ENCODE assay signal across 19 cellular contexts in genomic region chr2:160920061-160920460, GRCh38.
DNase-seq lines count a peak whose midpoint lies in the region; ATAC-seq, FAIRE-seq and TF ChIP-seq lines count a peak whose summit lies in the region.
"Had no signal": no experiment of that assay in that cellular context is flagged by ENCODE, and none has a peak within 500 bp of the region (broad histone marks: within the 10 kb centered on the region; RNA-seq: fewer than 3 reads in every experiment).

No MANE protein-coding gene starts in this region.

- no peak overlapping the region for H3K14ac ChIP-seq in H1 (ENCODE audit: insufficient read length)

- H4K5ac ChIP-seq in H1 (ENCODE audit: insufficient read length, low read depth, low read length): no peak overlapping the region

- TF ChIP-seq EP300 in H1 (IDR thresholded peaks at IDR 0.05; ENCODE audit: borderline replicate concordance in 1 of 2, low read depth in 2 of 2, low read length in 2 of 2) (no peak), stomach (IDR thresholded peaks at IDR 0.05) (no peak)

- WGBS in GM23248 (ENCODE audit: low coverage in 1 of 2, low lambda C conversion rate in 2 of 2, missing lambda C conversion rate in 2 of 2), 2 experiments: 11% methylated on average over 1 of the region's 1 CpG
- WGBS in H1 (ENCODE audit: extremely low coverage in 1 of 2, insufficient coverage in 1 of 2, insufficient read length in 1 of 2, insufficient replicate concordance in 2 of 2, low coverage in 1 of 2, low lambda C conversion rate in 2 of 2, missing lambda C conversion rate in 1 of 2), 2 experiments: 77% methylated on average over 1 of the region's 1 CpG; no CpG with 5 or more reads in 1 of the 2 experiments
- 57 to 77% (median 68%) methylated on average over 1 of the region's 1 CpG for WGBS in stomach, 5 donors

- H3K4me2 ChIP-seq in GM23248 (ENCODE audit: unreplicated experiment): peak overlapping the region; percentile 71
- no peak overlapping the region for H3K4me2 ChIP-seq in H1 (ENCODE audit: insufficient read depth in 1 of 2, low read depth in 2 of 2, low read length in 2 of 2)

- H4K20me1 ChIP-seq in GM23248 (ENCODE audit: insufficient read depth) (no peaks in the 10 kb centered on the region), H1 (replicated peaks in 1 of 2; ENCODE audit: control insufficient read depth in 1 of 2, insufficient read depth in 2 of 2, low read length in 2 of 2) (no peaks in the 10 kb centered on the region)

- no peak overlapping the region for H3K56ac ChIP-seq in H1 (replicated peaks; ENCODE audit: insufficient read length, low read depth, low read length)

- H3K36me3 ChIP-seq in GM23248 (ENCODE audit: low read depth) (no peaks in the 10 kb centered on the region), H1 (ENCODE audit: control insufficient read depth in 2 of 4, insufficient read depth in 4 of 4, low read length in 3 of 4) (no peaks in the 10 kb centered on the region), muscle layer of duodenum (ENCODE audit: control insufficient read depth in 1 of 2, insufficient read depth in 2 of 2, low read length in 2 of 2) (no peaks in the 10 kb centered on the region), stomach (no peaks in the 10 kb centered on the region), HAP-1 (replicated peaks) (no peaks in the 10 kb centered on the region)
- H3K36me3 ChIP-seq: MG63, prostate gland, upper lobe of right lung had no signal

- no peaks in the 10 kb centered on the region for H3K79me2 ChIP-seq in GM23248 (ENCODE audit: insufficient read depth)
- H3K79me2 ChIP-seq in H1 (ENCODE audit: control insufficient read depth in 1 of 2, insufficient read depth in 2 of 2, low read length in 2 of 2): no peaks in the 10 kb centered on the region

- no peak for TF ChIP-seq CTCF in H1 (IDR thresholded peaks at IDR 0.05; ENCODE audit: control extremely low read depth in 1 of 3, insufficient read depth in 1 of 3, low read depth in 1 of 3, low read length in 3 of 3)
- TF ChIP-seq CTCF in stomach (IDR thresholded peaks at IDR 0.05): no peak

- H3K27me3 ChIP-seq in GM23248 (replicated peaks; ENCODE audit: insufficient read depth) (no peaks in the 10 kb centered on the region), H1 (replicated peaks in 1 of 4; ENCODE audit: control insufficient read depth in 3 of 4, extremely low read depth in 1 of 4, insufficient read depth in 3 of 4, low read length in 3 of 4) (no peaks in the 10 kb centered on the region), muscle layer of duodenum (ENCODE audit: low read depth, low read length) (no peaks in the 10 kb centered on the region), stomach (no peaks in the 10 kb centered on the region), HAP-1 (ENCODE audit: low read depth) (no peaks in the 10 kb centered on the region)
- H3K27me3 ChIP-seq: MG63, upper lobe of right lung had no signal

- H3K27ac ChIP-seq in GM23248 (peak overlapping the region; percentile 94), H1 (ENCODE audit: low read depth, low read length) (no peak overlapping the region), muscle layer of duodenum (ENCODE audit: low read length) (peak overlapping the region; percentile 27), stomach (peak overlapping the region in 3 of 5 donors; percentile 36 to 68 (median 40))

- TF ChIP-seq POLR2A in H1 (IDR thresholded peaks at IDR 0.05; ENCODE audit: control extremely low read depth in 1 of 2, low read depth in 2 of 2, low read length in 2 of 2) (no peak), stomach (IDR thresholded peaks at IDR 0.05) (no peak)

- no peak overlapping the region for H2BK120ac ChIP-seq in H1 (replicated peaks; ENCODE audit: low read depth, low read length)

- H3K79me1 ChIP-seq in H1 (ENCODE audit: low read depth, low read length): no peaks in the 10 kb centered on the region

- no peak overlapping the region for H2BK5ac ChIP-seq in H1 (ENCODE audit: low read depth, low read length)

- H3K4me1 ChIP-seq in GM23248 (ENCODE audit: insufficient read depth) (peaks cover 62% of the 10 kb centered on the region), H1 (replicated peaks in 1 of 4; ENCODE audit: control insufficient read depth in 3 of 4, insufficient read depth in 4 of 4, low read length in 3 of 4) (peaks cover 0 to 8% (median 4%) of the 10 kb centered on the region in 4 experiments; a peak in 3 of 7 replicates), muscle layer of duodenum (ENCODE audit: control insufficient read depth in 1 of 2, insufficient read depth in 2 of 2, low read length in 2 of 2) (peaks cover 5 to 24% of the 10 kb centered on the region in 2 donors), stomach (peaks cover 0 to 24% (median 6%) of the 10 kb centered on the region in 4 donors), HAP-1 (peaks cover 24% of the 10 kb centered on the region)
- H3K4me1 ChIP-seq: prostate gland, upper lobe of right lung had no signal

- H3K4ac ChIP-seq in H1 (replicated peaks; ENCODE audit: insufficient read length, low read depth, low read length): no peak overlapping the region

- no peak overlapping the region for H4K8ac ChIP-seq in H1 (ENCODE audit: extremely low read depth, insufficient read depth, low read length)

- H3F3A ChIP-seq in GM23248 (ENCODE audit: insufficient read depth): peaks cover 49% of the 10 kb centered on the region

- no peak for FAIRE-seq in H1 (lab: Jason Lieb, UNC)

- no peak overlapping the region for H2AK5ac ChIP-seq in H1 (ENCODE audit: low read depth, low read length)

- H3K23me2 ChIP-seq in H1 (ENCODE audit: low read depth, low read length): no peaks in the 10 kb centered on the region

- H2AFZ ChIP-seq in GM23248 (peak overlapping the region; percentile 68), H1 (ENCODE audit: low read length) (0 out of 2 replicates have a peak overlapping the region, but pooled peaks have one; percentile 18)

- H2BK15ac ChIP-seq in H1 (ENCODE audit: low read length): no peak overlapping the region

- H2BK12ac ChIP-seq in H1 (ENCODE audit: low read depth, low read length): no peak overlapping the region

- in situ Hi-C loops in GM23248 (cut with MboI) (no loop called here), HAP-1 (cut with MboI; ENCODE audit: low sequenced_read_pairs) (no loop called here)

- no peaks in the 10 kb centered on the region for H3K9me2 ChIP-seq in GM23248 (ENCODE audit: insufficient read depth)

- no peak overlapping the region for H2BK20ac ChIP-seq in H1 (ENCODE audit: low read length)

- POLR2A ChIA-PET in H1 (lab: Charles Lee; ENCODE audit: partially characterized antibody): no interaction called here

- H3K18ac ChIP-seq in H1 (ENCODE audit: extremely low read depth, low read length): no peak overlapping the region

- intact Hi-C loops in stomach (cut with DNase I; ENCODE audit: low total_unique reads): no loop called here

- DNase-seq in GM23248: no peak
- no peak for DNase-seq in H1 (ENCODE audit: low read depth in 1 of 2, low spot score in 2 of 2)
- DNase-seq in stomach: no peak
- DNase-seq in germinal center (ENCODE audit: low spot score): no peak
- no peak for DNase-seq in nucleus accumbens (lab: John Stamatoyannopoulos, UW)
- DNase-seq in HAP-1 (ENCODE audit: low spot score in 2 of 2): no peak
- DNase-seq: activated CD4-positive, alpha-beta T cell treated with anti-CD3 and anti-CD28 coated beads for 36 hours; activated naive CD4-positive, alpha-beta T cell; CD8-positive, alpha-beta memory T cell; DMS79 treated with DMSO at 0.1 percent for 48 hours; foreskin melanocyte; naive thymus-derived CD4-positive, alpha-beta T cell; upper lobe of right lung had no signal

- TF ChIP-seq RAD21 in H1 (IDR thresholded peaks at IDR 0.05 in 1 of 2, conservative IDR thresholded peaks at IDR 0.05 in 1 of 2; ENCODE audit: low read depth in 2 of 2, low read length in 2 of 2): no peak

- H3K4me3 ChIP-seq in GM23248 (0 out of 2 replicates have a peak overlapping the region, but pooled peaks have one; percentile 59), H1 (ENCODE audit: extremely low read depth in 1 of 4, insufficient read depth in 2 of 4, low read depth in 3 of 4, low read length in 4 of 4) (no peak overlapping the region), muscle layer of duodenum (ENCODE audit: low read depth in 1 of 2, low read length in 2 of 2) (no peak overlapping the region), stomach (no peak overlapping the region), HAP-1 (no peak overlapping the region)
- H3K4me3 ChIP-seq: MG63, prostate gland, upper lobe of right lung had no signal

- no peak overlapping the region for H4K91ac ChIP-seq in H1 (replicated peaks; ENCODE audit: insufficient read length, low read length)

- no peak for ATAC-seq in GM21737 (IDR thresholded peaks at IDR 0.05; ENCODE audit: unreplicated experiment)
- ATAC-seq: activated CD4-positive, alpha-beta T cell treated with anti-CD3 and anti-CD28 coated beads for 36 hours; left lobe of liver; naive thymus-derived CD4-positive, alpha-beta T cell; stimulated activated memory B cell treated with anti-CD40 and anti-IgM and Interleukin-4, amounts not matched to agents 10 μg/mL and 1 μg/mL and 100 μg/mL, for 72 hours; upper lobe of right lung had no signal

- H3K23ac ChIP-seq in H1 (ENCODE audit: insufficient read length): no peak overlapping the region

- H3K9ac ChIP-seq in GM23248: peak overlapping the region; percentile 79
- no peak overlapping the region for H3K9ac ChIP-seq in H1 (replicated peaks in 1 of 4; ENCODE audit: extremely low read depth in 1 of 4, low read depth in 3 of 4, low read length in 3 of 4)

- H3K9me3 ChIP-seq in GM23248 (ENCODE audit: low read depth) (no peaks in the 10 kb centered on the region), H1 (ENCODE audit: insufficient read depth in 2 of 2, low read depth in 1 of 2, low read length in 1 of 2) (0 out of 4 replicates have a peak, but pooled peaks cover 0 to 1% of the 10 kb centered on the region in 2 experiments), muscle layer of duodenum (ENCODE audit: control insufficient read depth in 1 of 2, low read length in 2 of 2) (no peaks in the 10 kb centered on the region), stomach (no peaks in the 10 kb centered on the region), HAP-1 (no peaks in the 10 kb centered on the region)
- H3K9me3 ChIP-seq: MG63, prostate gland, upper lobe of right lung had no signal

- CTCF ChIA-PET in H1 (lab: Charles Lee; ENCODE audit: partially characterized antibody): interaction anchor here (0.7 to 1.0 kb wide), 7 partner anchors 27 to 591 kb away, joined by 3 read pairs; no protein-coding TSS in a partner anchor

TF ChIP-seq in H1, 55 proteins besides CTCF, POLR2A, EP300 and RAD21 (continues in another document):
- TF ChIP-seq EGR1 (IDR thresholded peaks at IDR 0.05; ENCODE audit: borderline replicate concordance, low read depth, low read length) (no peak), RNF2 (IDR thresholded peaks at IDR 0.05; ENCODE audit: borderline replicate concordance, low read depth, low read length, missing control alignments, poor library complexity, severe bottlenecking) (no peak), ATF3 (IDR thresholded peaks at IDR 0.05; ENCODE audit: insufficient read depth, low read depth, low read length) (no peak), RBBP5 (IDR thresholded peaks at IDR 0.05; ENCODE audit: borderline replicate concordance, low read depth, low read length) (no peak), BACH1 (IDR thresholded peaks at IDR 0.05; ENCODE audit: low read length) (no peak)
